Comparison of ENCODE assay signal across 10 cellular contexts in genomic region chr11:59152312-59152967, GRCh38. TPM values are rescaled to one million over a fixed set of nuclear protein-coding genes. Genes with fewer than 3 reads are reported as not detected.
DNase-seq lines count a peak whose midpoint lies in the region; ATAC-seq and FAIRE-seq lines count a peak whose summit lies in the region.
"Had no signal": no experiment of that assay in that cellular context is flagged by ENCODE, and none has a peak within 500 bp of the region (broad histone marks: within the 10 kb centered on the region; RNA-seq: fewer than 3 reads in every experiment).

No MANE protein-coding gene starts in this region.

- H3K4me1 ChIP-seq in aorta (ENCODE audit: control insufficient read depth in 1 of 2, insufficient read depth in 2 of 2, low read length in 2 of 2): no peaks in the 10 kb centered on the region
- H3K4me1 ChIP-seq: ascending aorta had no signal

- peaks cover 40% of the 10 kb centered on the region for H3K4me1 Mint-ChIP-seq in activated CD4-positive, alpha-beta T cell treated with anti-CD3 and anti-CD28 coated beads, Interleukin-2, amount 10 ng/mL, durations not matched to agents 24 days and 14 days
- peaks cover 6 to 13% of the 10 kb centered on the region in 2 donors for H3K4me1 Mint-ChIP-seq in effector memory CD8-positive, alpha-beta T cell (ENCODE audit: low read depth in 2 of 2)

- H3K27ac Mint-ChIP-seq in activated CD4-positive, alpha-beta T cell treated with anti-CD3 and anti-CD28 coated beads, Interleukin-2, amount 10 ng/mL, durations not matched to agents 24 days and 14 days: peak overlapping the region; percentile 89
- H3K27ac Mint-ChIP-seq in effector memory CD8-positive, alpha-beta T cell: peak overlapping the region; percentile 3 to 60

- H3K36me3 Mint-ChIP-seq in activated CD4-positive, alpha-beta T cell treated with anti-CD3 and anti-CD28 coated beads, Interleukin-2, amount 10 ng/mL, durations not matched to agents 24 days and 14 days (ENCODE audit: low read depth): peaks cover 55% of the 10 kb centered on the region
- peaks cover 16% of the 10 kb centered on the region for H3K36me3 Mint-ChIP-seq in effector memory CD8-positive, alpha-beta T cell (ENCODE audit: insufficient read depth)

- no peaks in the 10 kb centered on the region for H3K9me3 Mint-ChIP-seq in activated CD4-positive, alpha-beta T cell treated with anti-CD3 and anti-CD28 coated beads, Interleukin-2, amount 10 ng/mL, durations not matched to agents 24 days and 14 days
- H3K9me3 Mint-ChIP-seq in effector memory CD8-positive, alpha-beta T cell: no peaks in the 10 kb centered on the region

- peaks cover 0 to 2% of the 10 kb centered on the region in 2 donors for H3K36me3 ChIP-seq in aorta (ENCODE audit: control insufficient read depth in 1 of 2, insufficient read depth in 2 of 2, low read length in 1 of 2)

- no peak for FAIRE-seq in GM19239 (lab: Jason Lieb, UNC)

- DNase-seq in activated CD4-positive, alpha-beta T cell treated with anti-CD3 and anti-CD28 coated beads, Interleukin-2, amount 10 ng/mL, durations not matched to agents 24 days and 14 days: peak; percentile 74
- no peak for DNase-seq in activated CD4-positive, alpha-beta T cell treated with anti-CD3 and anti-CD28 coated beads, Interleukin-2, amount 50 U/mL, for 1 hour
- no peak for DNase-seq in effector memory CD8-positive, alpha-beta T cell
- DNase-seq in GM19239 (ENCODE audit: insufficient read length, low spot score): no peak
- no peak for DNase-seq in aorta
- DNase-seq in retina: no peak

- intact Hi-C loops in activated CD4-positive, alpha-beta T cell treated with anti-CD3 and anti-CD28 coated beads, Interleukin-2, amount 10 ng/mL, durations not matched to agents 24 days and 14 days (cut with micrococcal nuclease): loop anchor here (1.0 to 10.0 kb wide), 2 partner anchors 8 to 198 kb away; no protein-coding TSS in a partner anchor
- intact Hi-C loops in aorta (cut with DNase I): loop anchor here in 1 of 2 donors (10.0 kb wide), 1 partner anchor 498 kb away; no protein-coding TSS in a partner anchor

- no peaks in the 10 kb centered on the region for H3K27me3 Mint-ChIP-seq in activated CD4-positive, alpha-beta T cell treated with anti-CD3 and anti-CD28 coated beads, Interleukin-2, amount 10 ng/mL, durations not matched to agents 24 days and 14 days
- no peaks in the 10 kb centered on the region for H3K27me3 Mint-ChIP-seq in effector memory CD8-positive, alpha-beta T cell

- H3K27ac ChIP-seq in aorta (ENCODE audit: low read depth in 1 of 2, low read length in 2 of 2): no peak overlapping the region
- H3K27ac ChIP-seq: ascending aorta, SK-N-MC had no signal

- ATAC-seq in GM21447 (IDR thresholded peaks at IDR 0.05; ENCODE audit: unreplicated experiment): peak; percentile 88
- ATAC-seq in HG03280 (IDR thresholded peaks at IDR 0.05; ENCODE audit: unreplicated experiment): peak; percentile 84
- no peak for ATAC-seq in effector memory CD8-positive, alpha-beta T cell (replicated peaks)
- no peak for ATAC-seq in aorta (ENCODE audit: low FRiP score)

- H3K27me3 ChIP-seq in aorta (ENCODE audit: control insufficient read depth in 1 of 2, insufficient read depth in 2 of 2, low read length in 1 of 2): no peaks in the 10 kb centered on the region
- H3K27me3 ChIP-seq: ascending aorta had no signal

- H3K9me3 ChIP-seq in aorta (ENCODE audit: control insufficient read depth, low read length): no peaks in the 10 kb centered on the region
- H3K9me3 ChIP-seq: ascending aorta had no signal

- WGBS in aorta, 2 donors: 94 to 95% methylated on average over 8 of the region's 8 CpGs

- peak overlapping the region; percentile 64 for H3K4me3 Mint-ChIP-seq in activated CD4-positive, alpha-beta T cell treated with anti-CD3 and anti-CD28 coated beads, Interleukin-2, amount 10 ng/mL, durations not matched to agents 24 days and 14 days
- peak overlapping the region; percentile 0 to 60 for H3K4me3 Mint-ChIP-seq in effector memory CD8-positive, alpha-beta T cell

- no peak overlapping the region for H3K4me3 ChIP-seq in aorta (ENCODE audit: low read length in 2 of 2)
- H3K4me3 ChIP-seq: ascending aorta, SK-N-MC had no signal

RNA-seq across cellular contexts. Expression of gene FAM111A, which starts 9.8 kb away (rescaled TPM):
- 62.2 and 71.2 TPM in 2 replicates for total RNA-seq in activated CD4-positive, alpha-beta T cell treated with anti-CD3 and anti-CD28 coated beads, Interleukin-2, amount 10 ng/mL, durations not matched to agents 24 days and 14 days
- total RNA-seq in aorta: 10 to 100 TPM; 19.0 to 49.0 TPM
- polyA plus RNA-seq in aorta: 10 to 100 TPM in 1 of 2 donors, 1 to 10 TPM in 1; 5.8 to 29.6 TPM

RNA-seq across cellular contexts. Expression of gene DTX4, which starts 19.5 kb away (rescaled TPM):
- total RNA-seq in activated CD4-positive, alpha-beta T cell treated with anti-CD3 and anti-CD28 coated beads, Interleukin-2, amount 10 ng/mL, durations not matched to agents 24 days and 14 days: 0.17 and 0.47 TPM in 2 replicates
- 1 to 10 TPM; 2.6 to 7.1 TPM for total RNA-seq in aorta
- 10 to 100 TPM in 1 of 2 donors, 1 to 10 TPM in 1; 4.0 to 10.0 TPM for polyA plus RNA-seq in aorta

RNA-seq across cellular contexts. Expression of gene FAM111B, which starts 45.4 kb away (rescaled TPM):
- 68.4 and 70.1 TPM in 2 replicates for total RNA-seq in activated CD4-positive, alpha-beta T cell treated with anti-CD3 and anti-CD28 coated beads, Interleukin-2, amount 10 ng/mL, durations not matched to agents 24 days and 14 days
- under 1 TPM; 0.65 to 0.87 TPM for total RNA-seq in aorta
- under 1 TPM; 0.20 to 0.25 TPM for polyA plus RNA-seq in aorta
- total RNA-seq: ascending aorta had no signal

Comparison
In these comparisons a context has a peak if more than half of its experiments do, and no peak if none do; other contexts are left out.
1. ATAC-seq: peak in GM21447 (single experiment) and HG03280 (single experiment); none in effector memory CD8-positive, alpha-beta T cell (single experiment) and aorta (single experiment).
2. RNA of gene FAM111B, which starts 45.4 kb away (total RNA-seq): 68.4 to 70.1 TPM in activated CD4-positive, alpha-beta T cell treated with anti-CD3 and anti-CD28 coated beads, Interleukin-2, amount 10 ng/mL, durations not matched to agents 24 days and 14 days; 0.65 to 0.87 TPM in aorta; every median in the first group is over 10 times any median in the second.